2 cellular contexts compared by ENCODE assay signal in genomic region chr12:12263909-12264308, GRCh38.
TF ChIP-seq lines count a peak whose summit lies in the region.

No MANE protein-coding gene starts in this region.

TF ChIP-seq in SK-N-SH, 30 proteins besides CTCF, POLR2A, EP300 and RAD21:
- TF ChIP-seq, protein P1, sequence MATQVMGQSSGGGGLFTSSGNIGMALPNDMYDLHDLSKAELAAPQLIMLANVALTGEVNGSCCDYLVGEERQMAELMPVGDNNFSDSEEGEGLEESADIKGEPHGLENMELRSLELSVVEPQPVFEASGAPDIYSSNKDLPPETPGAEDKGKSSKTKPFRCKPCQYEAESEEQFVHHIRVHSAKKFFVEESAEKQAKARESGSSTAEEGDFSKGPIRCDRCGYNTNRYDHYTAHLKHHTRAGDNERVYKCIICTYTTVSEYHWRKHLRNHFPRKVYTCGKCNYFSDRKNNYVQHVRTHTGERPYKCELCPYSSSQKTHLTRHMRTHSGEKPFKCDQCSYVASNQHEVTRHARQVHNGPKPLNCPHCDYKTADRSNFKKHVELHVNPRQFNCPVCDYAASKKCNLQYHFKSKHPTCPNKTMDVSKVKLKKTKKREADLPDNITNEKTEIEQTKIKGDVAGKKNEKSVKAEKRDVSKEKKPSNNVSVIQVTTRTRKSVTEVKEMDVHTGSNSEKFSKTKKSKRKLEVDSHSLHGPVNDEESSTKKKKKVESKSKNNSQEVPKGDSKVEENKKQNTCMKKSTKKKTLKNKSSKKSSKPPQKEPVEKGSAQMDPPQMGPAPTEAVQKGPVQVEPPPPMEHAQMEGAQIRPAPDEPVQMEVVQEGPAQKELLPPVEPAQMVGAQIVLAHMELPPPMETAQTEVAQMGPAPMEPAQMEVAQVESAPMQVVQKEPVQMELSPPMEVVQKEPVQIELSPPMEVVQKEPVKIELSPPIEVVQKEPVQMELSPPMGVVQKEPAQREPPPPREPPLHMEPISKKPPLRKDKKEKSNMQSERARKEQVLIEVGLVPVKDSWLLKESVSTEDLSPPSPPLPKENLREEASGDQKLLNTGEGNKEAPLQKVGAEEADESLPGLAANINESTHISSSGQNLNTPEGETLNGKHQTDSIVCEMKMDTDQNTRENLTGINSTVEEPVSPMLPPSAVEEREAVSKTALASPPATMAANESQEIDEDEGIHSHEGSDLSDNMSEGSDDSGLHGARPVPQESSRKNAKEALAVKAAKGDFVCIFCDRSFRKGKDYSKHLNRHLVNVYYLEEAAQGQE (IDR thresholded peaks at IDR 0.05; ENCODE audit: low read depth, low read length): no peak
- TF ChIP-seq, protein P2, sequence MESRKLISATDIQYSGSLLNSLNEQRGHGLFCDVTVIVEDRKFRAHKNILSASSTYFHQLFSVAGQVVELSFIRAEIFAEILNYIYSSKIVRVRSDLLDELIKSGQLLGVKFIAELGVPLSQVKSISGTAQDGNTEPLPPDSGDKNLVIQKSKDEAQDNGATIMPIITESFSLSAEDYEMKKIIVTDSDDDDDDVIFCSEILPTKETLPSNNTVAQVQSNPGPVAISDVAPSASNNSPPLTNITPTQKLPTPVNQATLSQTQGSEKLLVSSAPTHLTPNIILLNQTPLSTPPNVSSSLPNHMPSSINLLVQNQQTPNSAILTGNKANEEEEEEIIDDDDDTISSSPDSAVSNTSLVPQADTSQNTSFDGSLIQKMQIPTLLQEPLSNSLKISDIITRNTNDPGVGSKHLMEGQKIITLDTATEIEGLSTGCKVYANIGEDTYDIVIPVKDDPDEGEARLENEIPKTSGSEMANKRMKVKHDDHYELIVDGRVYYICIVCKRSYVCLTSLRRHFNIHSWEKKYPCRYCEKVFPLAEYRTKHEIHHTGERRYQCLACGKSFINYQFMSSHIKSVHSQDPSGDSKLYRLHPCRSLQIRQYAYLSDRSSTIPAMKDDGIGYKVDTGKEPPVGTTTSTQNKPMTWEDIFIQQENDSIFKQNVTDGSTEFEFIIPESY (IDR thresholded peaks at IDR 0.05; ENCODE audit: borderline replicate concordance, low read depth): no peak
- TF ChIP-seq SMC3 (IDR thresholded peaks at IDR 0.05; ENCODE audit: low read depth, low read length): no peak
- no peak for TF ChIP-seq EZH2phosphoT487 (IDR thresholded peaks at IDR 0.05; ENCODE audit: borderline replicate concordance, low read depth)
- no peak for TF ChIP-seq RXRA (IDR thresholded peaks at IDR 0.05; ENCODE audit: borderline replicate concordance, low read depth)
- no peak for TF ChIP-seq GABPA (IDR thresholded peaks at IDR 0.05; ENCODE audit: low read depth)
- TF ChIP-seq IRF3 (IDR thresholded peaks at IDR 0.05; ENCODE audit: low read depth, low read length): no peak
- TF ChIP-seq MXI1 (IDR thresholded peaks at IDR 0.05; ENCODE audit: low read depth, low read length): no peak
- TF ChIP-seq RFX5 (IDR thresholded peaks at IDR 0.05; ENCODE audit: low read length): no peak
- TF ChIP-seq SIN3A (IDR thresholded peaks at IDR 0.05; ENCODE audit: borderline replicate concordance, low read depth, low read length): no peak

TF ChIP-seq in SK-N-SH treated with all-trans-retinoic acid at 6 μM for 48 hours, 23 proteins besides CTCF, POLR2A, EP300 and RAD21 (continued from another document):
- TF ChIP-seq PATZ1 (CRISPR knock-in tag; IDR thresholded peaks at IDR 0.05; ENCODE audit: borderline replicate concordance): no peak
- TF ChIP-seq RARB (CRISPR knock-in tag; IDR thresholded peaks at IDR 0.05): no peak
- TF ChIP-seq ZC3H10 (CRISPR knock-in tag; IDR thresholded peaks at IDR 0.05): no peak
- no peak for TF ChIP-seq SNAI2 (CRISPR knock-in tag; IDR thresholded peaks at IDR 0.05)
- TF ChIP-seq, protein P3, sequence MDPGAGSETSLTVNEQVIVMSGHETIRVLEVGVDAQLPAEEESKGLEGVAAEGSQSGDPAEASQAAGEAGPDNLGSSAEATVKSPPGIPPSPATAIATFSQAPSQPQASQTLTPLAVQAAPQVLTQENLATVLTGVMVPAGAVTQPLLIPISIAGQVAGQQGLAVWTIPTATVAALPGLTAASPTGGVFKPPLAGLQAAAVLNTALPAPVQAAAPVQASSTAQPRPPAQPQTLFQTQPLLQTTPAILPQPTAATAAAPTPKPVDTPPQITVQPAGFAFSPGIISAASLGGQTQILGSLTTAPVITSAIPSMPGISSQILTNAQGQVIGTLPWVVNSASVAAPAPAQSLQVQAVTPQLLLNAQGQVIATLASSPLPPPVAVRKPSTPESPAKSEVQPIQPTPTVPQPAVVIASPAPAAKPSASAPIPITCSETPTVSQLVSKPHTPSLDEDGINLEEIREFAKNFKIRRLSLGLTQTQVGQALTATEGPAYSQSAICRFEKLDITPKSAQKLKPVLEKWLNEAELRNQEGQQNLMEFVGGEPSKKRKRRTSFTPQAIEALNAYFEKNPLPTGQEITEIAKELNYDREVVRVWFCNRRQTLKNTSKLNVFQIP (CRISPR knock-in tag; IDR thresholded peaks at IDR 0.05; ENCODE audit: borderline replicate concordance, low read depth): no peak
- TF ChIP-seq ISL1 (CRISPR knock-in tag; IDR thresholded peaks at IDR 0.05): no peak
- no peak for TF ChIP-seq ZNF565 (CRISPR knock-in tag; conservative IDR thresholded peaks at IDR 0.05; ENCODE audit: low read depth)
